In genomic region chr3:10925436-10926260, GRCh38 we compare ENCODE assay signal across 19 cellular contexts.
A peak's percentile ranks its signal among the peaks of the same experiment; 100 is the strongest.
DNase-seq lines count a peak whose midpoint lies in the region; ATAC-seq and TF ChIP-seq lines count a peak whose summit lies in the region.
"Had no signal": no experiment of that assay in that cellular context is flagged by ENCODE, and none has a peak within 500 bp of the region (broad histone marks: within the 10 kb centered on the region; RNA-seq: fewer than 3 reads in every experiment).

No MANE protein-coding gene starts in this region.

- ATAC-seq in natural killer cell treated with Interleukin-12 subunit alpha and Interleukin-12 subunit beta and Interleukin-15 and Interleukin-18, amount 100 ng/mL, for 72 hours, result peak in 1 of 2 donors; percentile 38
- ATAC-seq in natural killer cell, result no peak
- ATAC-seq in GM19351 (IDR thresholded peaks at IDR 0.05; ENCODE audit: unreplicated experiment), result no peak
- ATAC-seq: Panc1 had no signal

- H3K27me3 Mint-ChIP-seq in natural killer cell treated with Interleukin-12 subunit alpha and Interleukin-12 subunit beta and Interleukin-15 and Interleukin-18, amount 100 ng/mL, for 72 hours, result peaks cover 8 to 37% of the 10 kb centered on the region in 2 donors
- peaks cover 3 to 12% of the 10 kb centered on the region in 2 donors for H3K27me3 Mint-ChIP-seq in natural killer cell (ENCODE audit: low read depth in 2 of 2)

- H3K9me3 Mint-ChIP-seq in natural killer cell treated with Interleukin-12 subunit alpha and Interleukin-12 subunit beta and Interleukin-15 and Interleukin-18, amount 100 ng/mL, for 72 hours, result no peaks in the 10 kb centered on the region
- peaks cover 0 to 3% of the 10 kb centered on the region in 2 donors for H3K9me3 Mint-ChIP-seq in natural killer cell

- H3K9me3 ChIP-seq in esophagus (ENCODE audit: control insufficient read depth in 2 of 2, insufficient read depth in 1 of 2, low read depth in 1 of 2, low read length in 1 of 2), result no peaks in the 10 kb centered on the region
- H3K9me3 ChIP-seq in trophoblast cell (ENCODE audit: insufficient read depth, low read depth, low read length), result peaks cover 3% of the 10 kb centered on the region
- H3K9me3 ChIP-seq: SJSA1 had no signal

- H3K79me2 ChIP-seq in trophoblast cell (ENCODE audit: control insufficient read depth, insufficient read depth, low read length, poor library complexity), result no peaks in the 10 kb centered on the region

- no peak overlapping the region for H2BK12ac ChIP-seq in trophoblast cell (ENCODE audit: low read length)

- H3K9ac ChIP-seq in trophoblast cell (ENCODE audit: low read length), result no peak overlapping the region

- peak overlapping the region; percentile 32 to 38 for H3K4me3 ChIP-seq in esophagus (ENCODE audit: low read depth in 1 of 2, low read length in 2 of 2)
- H3K4me3 ChIP-seq in trophoblast cell (ENCODE audit: low read depth, low read length), result peak overlapping the region; percentile 7
- H3K4me3 ChIP-seq: SJSA1 had no signal

- H3K36me3 ChIP-seq in esophagus (ENCODE audit: control insufficient read depth in 2 of 2, insufficient read depth in 2 of 2, low read length in 1 of 2), result no peaks in the 10 kb centered on the region
- no peaks in the 10 kb centered on the region for H3K36me3 ChIP-seq in trophoblast cell (ENCODE audit: control insufficient read depth in 1 of 2, insufficient read depth in 2 of 2, low read length in 2 of 2)
- H3K36me3 ChIP-seq: SJSA1 had no signal

- WGBS in esophagus, 2 donors, result 71 to 83% methylated on average over 13 to 14 of the region's 14 CpGs
- no CpG with 5 or more reads among the region's 14 CpGs for WGBS in trophoblast cell (ENCODE audit: extremely low coverage, insufficient coverage, insufficient read length)

- H3K23ac ChIP-seq in trophoblast cell (ENCODE audit: low read length), result no peak overlapping the region

- H3K4me1 Mint-ChIP-seq in natural killer cell treated with Interleukin-12 subunit alpha and Interleukin-12 subunit beta and Interleukin-15 and Interleukin-18, amount 100 ng/mL, for 72 hours (ENCODE audit: low read depth in 2 of 2), result no peaks in the 10 kb centered on the region
- no peaks in the 10 kb centered on the region for H3K4me1 Mint-ChIP-seq in natural killer cell
- H3K4me1 Mint-ChIP-seq: CD8-positive, alpha-beta memory T cell had no signal

- peak; percentile 28 for DNase-seq in natural killer cell treated with Interleukin-12 subunit alpha and Interleukin-12 subunit beta and Interleukin-15 and Interleukin-18, amount 100 ng/mL, for 72 hours (ENCODE audit: low spot score)
- DNase-seq in natural killer cell (no peak), trophoblast cell (no peak), NCI-H82 treated with DMSO at 0.1 percent for 48 hours (lab: John Stamatoyannopoulos, UW; ENCODE audit: unreplicated experiment) (no peak), AML-193 (lab: John Stamatoyannopoulos, UW) (no peak)
- DNase-seq: CD8-positive, alpha-beta memory T cell; GDM1; IMR-90; NCI-H1105; NCI-H146; NCI-H2081; NCI-H2171; NCI-H345; NCI-H524; NCI-H774 had no signal

- intact Hi-C loops in natural killer cell (cut with micrococcal nuclease), result no loop called here

- H3K4me1 ChIP-seq in esophagus (ENCODE audit: control insufficient read depth in 2 of 2, insufficient read depth in 2 of 2, low read length in 1 of 2) (peaks cover 8 to 14% of the 10 kb centered on the region in 2 donors), trophoblast cell (ENCODE audit: control insufficient read depth in 1 of 2, insufficient read depth in 2 of 2, low read length in 2 of 2) (no peaks in the 10 kb centered on the region)

- no peak for TF ChIP-seq CTCF in natural killer cell (IDR thresholded peaks at IDR 0.05)

- no peak overlapping the region for H3K27ac Mint-ChIP-seq in natural killer cell treated with Interleukin-12 subunit alpha and Interleukin-12 subunit beta and Interleukin-15 and Interleukin-18, amount 100 ng/mL, for 72 hours
- H3K27ac Mint-ChIP-seq in natural killer cell, result no peak overlapping the region

- H2AFZ ChIP-seq in trophoblast cell (ENCODE audit: insufficient read depth, low read length, poor library complexity), result no peak overlapping the region

- peak overlapping the region; percentile 94 to 95 for H3K27ac ChIP-seq in esophagus (ENCODE audit: low read depth in 2 of 2, low read length in 1 of 2)
- no peak overlapping the region for H3K27ac ChIP-seq in trophoblast cell (ENCODE audit: low read depth, low read length)
- H3K27ac ChIP-seq: SJSA1 had no signal

- no peak overlapping the region for H3K4me3 Mint-ChIP-seq in natural killer cell treated with Interleukin-12 subunit alpha and Interleukin-12 subunit beta and Interleukin-15 and Interleukin-18, amount 100 ng/mL, for 72 hours
- H3K4me3 Mint-ChIP-seq in natural killer cell, result no peak overlapping the region
- H3K4me3 Mint-ChIP-seq: CD8-positive, alpha-beta memory T cell had no signal

- no peak overlapping the region for H4K12ac ChIP-seq in trophoblast cell (ENCODE audit: low read depth, low read length)

- H4K8ac ChIP-seq in trophoblast cell (ENCODE audit: low read depth, low read length), result no peak overlapping the region

- no peaks in the 10 kb centered on the region for H3K79me1 ChIP-seq in trophoblast cell (ENCODE audit: low read length)

- no peak overlapping the region for H3K4ac ChIP-seq in trophoblast cell (ENCODE audit: low read depth, low read length)

- H2BK5ac ChIP-seq in trophoblast cell (ENCODE audit: low read depth, low read length, poor library complexity), result no peak overlapping the region

- no peak overlapping the region for H2AK5ac ChIP-seq in trophoblast cell (ENCODE audit: low read length)

- no peak overlapping the region for H3K18ac ChIP-seq in trophoblast cell (ENCODE audit: low read length)

- H2BK120ac ChIP-seq in trophoblast cell (ENCODE audit: insufficient read depth, low read length, poor library complexity), result no peak overlapping the region

- H3K27me3 ChIP-seq in esophagus (ENCODE audit: control insufficient read depth in 1 of 2, insufficient read depth in 2 of 2, low read length in 2 of 2), result no peaks in the 10 kb centered on the region
- H3K27me3 ChIP-seq in trophoblast cell (ENCODE audit: insufficient read depth, low read length), result no peaks in the 10 kb centered on the region

- no peaks in the 10 kb centered on the region for H3K36me3 Mint-ChIP-seq in natural killer cell treated with Interleukin-12 subunit alpha and Interleukin-12 subunit beta and Interleukin-15 and Interleukin-18, amount 100 ng/mL, for 72 hours
- no peaks in the 10 kb centered on the region for H3K36me3 Mint-ChIP-seq in natural killer cell
- H3K36me3 Mint-ChIP-seq: CD8-positive, alpha-beta memory T cell had no signal

- H3K4me2 ChIP-seq in trophoblast cell (ENCODE audit: low read length), result no peak overlapping the region

- H3K14ac ChIP-seq in trophoblast cell (ENCODE audit: low read length), result no peak overlapping the region

- H4K91ac ChIP-seq in trophoblast cell (ENCODE audit: low read depth, low read length), result no peak overlapping the region
